29 cellular contexts compared by ENCODE assay signal in the genomic region with DNA sequence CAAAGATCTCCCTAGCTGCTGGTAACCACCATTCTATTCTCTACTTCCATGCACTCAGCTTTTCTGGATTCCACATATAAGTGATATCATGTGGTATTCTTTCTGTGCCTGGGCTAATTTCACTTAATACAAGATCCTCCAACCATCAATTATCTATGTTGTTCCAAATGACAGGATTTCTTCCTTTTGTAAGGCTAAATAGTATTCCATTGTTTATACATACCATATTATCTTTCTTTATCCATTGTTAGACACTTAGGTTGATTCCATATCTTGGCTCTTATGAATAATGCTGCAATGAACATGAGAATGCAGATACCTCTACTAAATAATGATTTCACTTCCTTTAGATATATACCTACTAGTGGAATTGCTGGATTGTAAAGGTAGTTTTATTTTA.
"Had no signal": no experiment of that assay in that cellular context is flagged by ENCODE, and none has a peak within 500 bp of the region (broad histone marks: within the 10 kb centered on the region; RNA-seq: fewer than 3 reads in every experiment).

No MANE protein-coding gene starts in this region.

- H3K27ac Mint-ChIP-seq: dendritic cell treated with granulocyte-macrophage colony-stimulating factor and Interleukin-4, amounts not matched to agents 40 ng/mL and 50 ng/mL, for 4 days; effector memory CD8-positive, alpha-beta T cell; endodermal cell had no signal

- DNase-seq: colonic mucosa; cortex of kidney; dermis blood vessel endothelial cell; dorsolateral prefrontal cortex; effector CD4-positive, alpha-beta T cell; effector CD8-positive, alpha-beta T cell; effector memory CD4-positive, alpha-beta T cell; effector memory CD8-positive, alpha-beta T cell; endodermal cell; erythroblast; esophagus squamous epithelium; foreskin fibroblast; foreskin keratinocyte; gastrocnemius medialis; glutamatergic neuron; head of caudate nucleus; heart left ventricle; heart right ventricle had no signal

- H3K4me1 Mint-ChIP-seq: endodermal cell had no signal

- ATAC-seq: effector memory CD8-positive, alpha-beta T cell; esophagus mucosa; foreskin keratinocyte; gastrocnemius medialis; gastroesophageal sphincter; heart left ventricle; heart right ventricle had no signal

- H3K27me3 Mint-ChIP-seq: dendritic cell treated with granulocyte-macrophage colony-stimulating factor and Interleukin-4, amounts not matched to agents 40 ng/mL and 50 ng/mL, for 4 days; effector memory CD8-positive, alpha-beta T cell had no signal

- H3K36me3 ChIP-seq: colonic mucosa, gastrocnemius medialis had no signal

- H3K27ac ChIP-seq: colonic mucosa, coronary artery, dorsolateral prefrontal cortex, epithelial cell of prostate, esophagus muscularis mucosa, esophagus squamous epithelium, foreskin keratinocyte, gastrocnemius medialis, gastroesophageal sphincter, heart left ventricle, heart right ventricle, hepatocyte had no signal

- H3K4me1 ChIP-seq: colonic mucosa, esophagus squamous epithelium, foreskin keratinocyte, gastroesophageal sphincter had no signal

- FAIRE-seq: colon, endometrium, endothelial cell of umbilical vein, frontal cortex had no signal

- H3K4me3 Mint-ChIP-seq: dendritic cell treated with granulocyte-macrophage colony-stimulating factor and Interleukin-4, amounts not matched to agents 40 ng/mL and 50 ng/mL, for 4 days; effector memory CD8-positive, alpha-beta T cell; endodermal cell had no signal

- H3K4me2 ChIP-seq: hepatocyte had no signal

- H2AFZ ChIP-seq: hepatocyte had no signal

- H3K9me3 ChIP-seq: colonic mucosa, esophagus muscularis mucosa, esophagus squamous epithelium, gastrocnemius medialis, gastroesophageal sphincter, heart left ventricle had no signal

- H3K27me3 ChIP-seq: colonic mucosa, dorsolateral prefrontal cortex, esophagus muscularis mucosa, esophagus squamous epithelium, foreskin keratinocyte, gastrocnemius medialis, gastroesophageal sphincter, heart left ventricle, heart right ventricle, hepatocyte had no signal

- H3K9me3 Mint-ChIP-seq: dendritic cell treated with granulocyte-macrophage colony-stimulating factor and Interleukin-4, amounts not matched to agents 40 ng/mL and 50 ng/mL, for 4 days; effector memory CD8-positive, alpha-beta T cell; endodermal cell had no signal

- H3K4me3 ChIP-seq: colonic mucosa, coronary artery, dorsolateral prefrontal cortex, esophagus muscularis mucosa, esophagus squamous epithelium, gastrocnemius medialis, gastroesophageal sphincter, heart left ventricle, heart right ventricle, hepatocyte had no signal
